In genomic region chr19:19643158-19644053, GRCh38 we compare ENCODE assay signal across 8 cellular contexts. TPM values are rescaled to one million over a fixed set of nuclear protein-coding genes. Genes with fewer than 3 reads are reported as not detected.
DNase-seq lines count a peak whose midpoint lies in the region; ATAC-seq and TF ChIP-seq lines count a peak whose summit lies in the region.

TSS of gene GMIP (minus strand) at chr19:19643657. CDS start at chr19:19643529, 128 bp downstream.

- no peaks in the 10 kb centered on the region for H3K9me3 ChIP-seq in ES-I3 (ENCODE audit: control insufficient read depth, insufficient read depth, low read length)
- no peaks in the 10 kb centered on the region for H3K9me3 ChIP-seq in MG63
- no peaks in the 10 kb centered on the region for H3K9me3 ChIP-seq in adipocyte (ENCODE audit: control insufficient read depth, low read length)
- no peaks in the 10 kb centered on the region for H3K9me3 ChIP-seq in right atrium auricular region

- H3K9ac ChIP-seq in ES-I3 (ENCODE audit: low read depth, low read length) (peak within 1 kb of the TSS; percentile 81), adipocyte (ENCODE audit: low read length) (peak within 1 kb of the TSS; percentile 89)

- TF ChIP-seq CTCF in right atrium auricular region (IDR thresholded peaks at IDR 0.05) = peak; percentile 88 to 94

- H3K27ac ChIP-seq in right atrium auricular region = peak within 1 kb of the TSS; percentile 6 to 75

- peak; percentile 30 for DNase-seq in H4 (ENCODE audit: low spot score)
- peak; percentile 73 for DNase-seq in MG63
- DNase-seq in T-helper 1 cell = peak; percentile 75 to 89 (median 83)
- DNase-seq in adipocyte (ENCODE audit: low read depth) = peak; percentile 81
- no peak for DNase-seq in right atrium auricular region (ENCODE audit: low spot score)
- DNase-seq in retina = peak; percentile 88

- H3K4me1 ChIP-seq in ES-I3 (ENCODE audit: insufficient read depth, low read length) = no peaks in the 10 kb centered on the region; the same call in 1 of the 2 replicates
- H3K4me1 ChIP-seq in adipocyte (ENCODE audit: control insufficient read depth, insufficient read depth, low read length) = peaks cover 5% of the 10 kb centered on the region
- H3K4me1 ChIP-seq in right atrium auricular region = peaks cover 0 to 10% of the 10 kb centered on the region in 2 donors

- H3K36me3 ChIP-seq in ES-I3 (ENCODE audit: insufficient read depth, low read length) = peaks cover 5% of the 10 kb centered on the region
- H3K36me3 ChIP-seq in MG63 = peaks cover 42% of the 10 kb centered on the region
- peaks cover 43% of the 10 kb centered on the region for H3K36me3 ChIP-seq in adipocyte (ENCODE audit: control insufficient read depth, insufficient read depth, low read length, severe bottlenecking)
- peaks cover 38% of the 10 kb centered on the region for H3K36me3 ChIP-seq in right atrium auricular region

- no peak for ATAC-seq in GM18519 (IDR thresholded peaks at IDR 0.05; ENCODE audit: low FRiP score, unreplicated experiment)

- H3K4me3 ChIP-seq in MG63 (peak within 1 kb of the TSS; percentile 90), adipocyte (ENCODE audit: low read length) (peak within 1 kb of the TSS; percentile 92), right atrium auricular region (peak within 1 kb of the TSS; percentile 50 to 76)

- H3K27me3 ChIP-seq in MG63 (no peaks in the 10 kb centered on the region), adipocyte (replicated peaks; ENCODE audit: control insufficient read depth, insufficient read depth, low read length) (no peaks in the 10 kb centered on the region), right atrium auricular region (no peaks in the 10 kb centered on the region)

RNA-seq across cellular contexts. Expression of gene GMIP, which starts in this region (rescaled TPM):
- total RNA-seq in H4 (2014; rRNA removed; shearing (Covaris generic)) = 4.0 and 4.4 TPM in 2 replicates
- total RNA-seq in MG63 (2014; rRNA removed; shearing (Covaris generic); ENCODE audit: low replicate concordance) = 2.7 and 12.4 TPM in 2 replicates
- 1 to 10 TPM; 2.3 to 4.9 TPM for total RNA-seq in right atrium auricular region
